1 cellular context compared by ENCODE assay signal in the genomic region with DNA sequence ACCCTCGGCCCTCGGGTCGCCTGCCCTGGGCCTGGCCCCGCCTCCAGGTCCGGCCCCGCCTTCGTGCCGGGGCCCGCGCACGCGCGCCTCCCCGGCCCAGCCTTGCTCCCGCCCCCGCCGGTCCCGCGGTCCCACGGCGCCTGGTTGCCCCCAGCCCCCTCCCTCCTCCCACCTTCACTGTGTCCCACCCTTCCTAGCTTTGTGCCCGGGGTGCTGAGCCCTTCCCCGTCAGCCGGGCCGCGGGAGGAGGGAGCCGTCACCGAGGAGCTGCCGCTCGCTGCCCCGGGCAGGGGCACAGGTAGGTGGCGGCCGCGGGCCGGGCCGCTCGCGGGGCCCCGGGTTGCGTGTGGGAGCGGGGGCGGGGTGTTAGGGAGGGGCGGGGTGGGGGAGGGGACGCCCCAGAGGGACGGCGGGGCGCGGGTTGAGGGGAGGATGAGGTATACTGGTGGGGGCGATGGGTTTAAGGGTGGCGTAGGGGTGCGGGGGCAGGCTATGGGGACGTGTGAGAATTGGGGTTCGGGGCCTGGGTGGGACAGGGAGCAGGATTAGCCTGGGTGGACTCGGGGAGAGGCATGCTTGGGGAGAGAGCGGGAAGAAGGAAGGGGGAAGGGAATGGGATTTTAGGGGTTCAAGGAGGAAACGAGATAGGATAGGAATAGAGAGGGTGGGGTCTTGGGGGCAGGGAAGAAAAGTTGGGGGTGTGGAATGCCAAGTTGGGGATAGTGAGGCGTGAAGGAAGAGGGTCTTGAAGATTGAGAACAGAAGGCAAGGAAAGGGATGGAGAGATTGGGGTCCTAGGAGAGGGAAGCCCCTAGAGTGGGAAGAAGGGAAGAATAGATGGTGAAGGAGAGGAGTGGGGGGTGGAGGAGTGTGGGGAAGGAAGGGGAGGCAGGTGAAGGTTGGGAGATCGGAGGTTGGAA.
A peak's percentile ranks its signal among the peaks of the same experiment; 100 is the strongest.
TF ChIP-seq lines count a peak whose summit lies in the region.

A gene with protein sequence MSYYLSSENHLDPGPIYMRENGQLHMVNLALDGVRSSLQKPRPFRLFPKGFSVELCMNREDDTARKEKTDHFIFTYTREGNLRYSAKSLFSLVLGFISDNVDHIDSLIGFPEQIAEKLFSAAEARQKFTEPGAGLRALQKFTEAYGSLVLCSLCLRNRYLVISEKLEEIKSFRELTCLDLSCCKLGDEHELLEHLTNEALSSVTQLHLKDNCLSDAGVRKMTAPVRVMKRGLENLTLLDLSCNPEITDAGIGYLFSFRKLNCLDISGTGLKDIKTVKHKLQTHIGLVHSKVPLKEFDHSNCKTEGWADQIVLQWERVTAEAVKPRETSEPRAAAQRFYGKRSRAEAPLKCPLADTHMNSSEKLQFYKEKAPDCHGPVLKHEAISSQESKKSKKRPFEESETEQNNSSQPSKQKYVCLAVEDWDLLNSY (plus strand): TSS at position 99 of the 920 bp plus-strand sequence. CDS start 5,650 bp downstream, outside the sequence.

TF ChIP-seq in K562, 482 proteins besides CTCF, POLR2A, EP300 and RAD21 (continued from another document and continues in another):
- TF ChIP-seq, protein P1, sequence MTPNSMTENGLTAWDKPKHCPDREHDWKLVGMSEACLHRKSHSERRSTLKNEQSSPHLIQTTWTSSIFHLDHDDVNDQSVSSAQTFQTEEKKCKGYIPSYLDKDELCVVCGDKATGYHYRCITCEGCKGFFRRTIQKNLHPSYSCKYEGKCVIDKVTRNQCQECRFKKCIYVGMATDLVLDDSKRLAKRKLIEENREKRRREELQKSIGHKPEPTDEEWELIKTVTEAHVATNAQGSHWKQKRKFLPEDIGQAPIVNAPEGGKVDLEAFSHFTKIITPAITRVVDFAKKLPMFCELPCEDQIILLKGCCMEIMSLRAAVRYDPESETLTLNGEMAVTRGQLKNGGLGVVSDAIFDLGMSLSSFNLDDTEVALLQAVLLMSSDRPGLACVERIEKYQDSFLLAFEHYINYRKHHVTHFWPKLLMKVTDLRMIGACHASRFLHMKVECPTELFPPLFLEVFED (CRISPR knock-in tag; conservative IDR thresholded peaks at IDR 0.05) = 0 out of 2 replicates have a peak, but pooled peaks have one; percentile 17
- TF ChIP-seq HNRNPL (IDR thresholded peaks at IDR 0.05; ENCODE audit: low read depth, low read length) (peak; percentile 73; the same call in 1 of the 2 replicates), CCNT2 (IDR thresholded peaks at IDR 0.05; ENCODE audit: borderline replicate concordance, extremely low read depth, insufficient read length, low read depth, low read length) (peak; percentile 51), ZNF212 (CRISPR knock-in tag; IDR thresholded peaks at IDR 0.05) (no peak), ZNF253 (CRISPR knock-in tag; conservative IDR thresholded peaks at IDR 0.05) (no peak), DPF2 (IDR thresholded peaks at IDR 0.05) (peak; percentile 58; the same call in 1 of the 2 replicates), BCLAF1 (IDR thresholded peaks at IDR 0.05; ENCODE audit: borderline replicate concordance in 1 of 2, control insufficient read depth in 1 of 2, low read depth in 2 of 2, low read length in 1 of 2) (peak in 1 of 2 experiments; percentile 21; a peak in 1 of 4 replicates), TRIM25 (IDR thresholded peaks at IDR 0.05; ENCODE audit: borderline replicate concordance) (peak; percentile 86; the same call in 1 of the 2 replicates), SMC3 (conservative IDR thresholded peaks at IDR 0.05; ENCODE audit: insufficient read depth, low read depth, low read length) (no peak), POLR2AphosphoS5 (IDR thresholded peaks at IDR 0.05; ENCODE audit: control insufficient read depth, insufficient read depth, low read depth, low read length) (peak; percentile 25; the same call in 1 of the 2 replicates), NR2C2 (CRISPR knock-in tag; IDR thresholded peaks at IDR 0.05) (no peak), NR2C2 (tag; IDR thresholded peaks at IDR 0.05) (no peak), ZNF239 (CRISPR knock-in tag; IDR thresholded peaks at IDR 0.05) (no peak), NBN (IDR thresholded peaks at IDR 0.05; ENCODE audit: low read depth) (0 out of 2 replicates have a peak, but pooled peaks have one; percentile 19), ETV1 (tag; conservative IDR thresholded peaks at IDR 0.05; ENCODE audit: low read depth) (no peak), ZNF778 (CRISPR knock-in tag; IDR thresholded peaks at IDR 0.05) (no peak), SMARCA5 (IDR thresholded peaks at IDR 0.05) (0 out of 2 replicates have a peak, but pooled peaks have one; percentile 28), ZBTB1 (CRISPR knock-in tag; IDR thresholded peaks at IDR 0.05; ENCODE audit: borderline replicate concordance, low read depth) (no peak), KDM1A (IDR thresholded peaks at IDR 0.05) (peak in 1 of 2 experiments; percentile 23; a peak in 1 of 4 replicates), FOXA1 (IDR thresholded peaks at IDR 0.05; ENCODE audit: borderline replicate concordance) (no peak), TFAP4 (CRISPR knock-in tag; IDR thresholded peaks at IDR 0.05; ENCODE audit: borderline replicate concordance) (0 out of 2 replicates have a peak, but pooled peaks have one; percentile 47), NKRF (IDR thresholded peaks at IDR 0.05; ENCODE audit: borderline replicate concordance) (0 out of 2 replicates have a peak, but pooled peaks have one; percentile 33), TOE1 (IDR thresholded peaks at IDR 0.05; ENCODE audit: borderline replicate concordance) (peak; percentile 65; the same call in 1 of the 2 replicates), TOE1 (CRISPR knock-in tag; IDR thresholded peaks at IDR 0.05; ENCODE audit: borderline replicate concordance, low read depth) (no peak), CXXC5 (CRISPR knock-in tag; IDR thresholded peaks at IDR 0.05) (peak; percentile 77), ZNF12 (CRISPR knock-in tag; IDR thresholded peaks at IDR 0.05) (no peak), DDX20 (tag; IDR thresholded peaks at IDR 0.05; ENCODE audit: low read depth) (no peak), SAP30 (IDR thresholded peaks at IDR 0.05; ENCODE audit: borderline replicate concordance, insufficient read depth, low read depth, low read length, poor library complexity, severe bottlenecking) (no peak)
- TF ChIP-seq, protein P2, sequence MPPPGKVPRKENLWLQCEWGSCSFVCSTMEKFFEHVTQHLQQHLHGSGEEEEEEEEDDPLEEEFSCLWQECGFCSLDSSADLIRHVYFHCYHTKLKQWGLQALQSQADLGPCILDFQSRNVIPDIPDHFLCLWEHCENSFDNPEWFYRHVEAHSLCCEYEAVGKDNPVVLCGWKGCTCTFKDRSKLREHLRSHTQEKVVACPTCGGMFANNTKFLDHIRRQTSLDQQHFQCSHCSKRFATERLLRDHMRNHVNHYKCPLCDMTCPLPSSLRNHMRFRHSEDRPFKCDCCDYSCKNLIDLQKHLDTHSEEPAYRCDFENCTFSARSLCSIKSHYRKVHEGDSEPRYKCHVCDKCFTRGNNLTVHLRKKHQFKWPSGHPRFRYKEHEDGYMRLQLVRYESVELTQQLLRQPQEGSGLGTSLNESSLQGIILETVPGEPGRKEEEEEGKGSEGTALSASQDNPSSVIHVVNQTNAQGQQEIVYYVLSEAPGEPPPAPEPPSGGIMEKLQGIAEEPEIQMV (tag; conservative IDR thresholded peaks at IDR 0.05; ENCODE audit: low read depth) = no peak
- TF ChIP-seq, protein P3, sequence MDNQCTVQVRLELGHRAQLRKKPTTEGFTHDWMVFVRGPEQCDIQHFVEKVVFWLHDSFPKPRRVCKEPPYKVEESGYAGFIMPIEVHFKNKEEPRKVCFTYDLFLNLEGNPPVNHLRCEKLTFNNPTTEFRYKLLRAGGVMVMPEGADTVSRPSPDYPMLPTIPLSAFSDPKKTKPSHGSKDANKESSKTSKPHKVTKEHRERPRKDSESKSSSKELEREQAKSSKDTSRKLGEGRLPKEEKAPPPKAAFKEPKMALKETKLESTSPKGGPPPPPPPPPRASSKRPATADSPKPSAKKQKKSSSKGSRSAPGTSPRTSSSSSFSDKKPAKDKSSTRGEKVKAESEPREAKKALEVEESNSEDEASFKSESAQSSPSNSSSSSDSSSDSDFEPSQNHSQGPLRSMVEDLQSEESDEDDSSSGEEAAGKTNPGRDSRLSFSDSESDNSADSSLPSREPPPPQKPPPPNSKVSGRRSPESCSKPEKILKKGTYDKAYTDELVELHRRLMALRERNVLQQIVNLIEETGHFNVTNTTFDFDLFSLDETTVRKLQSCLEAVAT (IDR thresholded peaks at IDR 0.05) = peak; percentile 36 to 55; a peak in 2 of 4 replicates
- TF ChIP-seq, protein P4, sequence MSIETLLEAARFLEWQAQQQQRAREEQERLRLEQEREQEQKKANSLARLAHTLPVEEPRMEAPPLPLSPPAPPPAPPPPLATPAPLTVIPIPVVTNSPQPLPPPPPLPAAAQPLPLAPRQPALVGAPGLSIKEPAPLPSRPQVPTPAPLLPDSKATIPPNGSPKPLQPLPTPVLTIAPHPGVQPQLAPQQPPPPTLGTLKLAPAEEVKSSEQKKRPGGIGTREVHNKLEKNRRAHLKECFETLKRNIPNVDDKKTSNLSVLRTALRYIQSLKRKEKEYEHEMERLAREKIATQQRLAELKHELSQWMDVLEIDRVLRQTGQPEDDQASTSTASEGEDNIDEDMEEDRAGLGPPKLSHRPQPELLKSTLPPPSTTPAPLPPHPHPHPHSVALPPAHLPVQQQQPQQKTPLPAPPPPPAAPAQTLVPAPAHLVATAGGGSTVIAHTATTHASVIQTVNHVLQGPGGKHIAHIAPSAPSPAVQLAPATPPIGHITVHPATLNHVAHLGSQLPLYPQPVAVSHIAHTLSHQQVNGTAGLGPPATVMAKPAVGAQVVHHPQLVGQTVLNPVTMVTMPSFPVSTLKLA (conservative IDR thresholded peaks at IDR 0.05) = peak in 1 of 2 experiments; percentile 63; a peak in 2 of 4 replicates
